ENCODE assay signal across 8 cellular contexts in genomic region chr3:195095035-195095703, GRCh38.
DNase-seq lines count a peak whose midpoint lies in the region; ATAC-seq and TF ChIP-seq lines count a peak whose summit lies in the region.

No MANE protein-coding gene starts in this region.

- H4K20me1 ChIP-seq in Loucy (ENCODE audit: insufficient read depth, low read length, poor library complexity, severe bottlenecking): peaks cover 4% of the 10 kb centered on the region

- peaks cover 18% of the 10 kb centered on the region for H3K36me3 Mint-ChIP-seq in nephron (ENCODE audit: low read depth)

- H3K9me3 ChIP-seq in Loucy (ENCODE audit: insufficient read depth, low read depth, low read length): no peaks in the 10 kb centered on the region
- no peaks in the 10 kb centered on the region for H3K9me3 ChIP-seq in MG63

- H3K9me2 ChIP-seq in Loucy (replicated peaks; ENCODE audit: low read depth, low read length): no peaks in the 10 kb centered on the region

- peaks cover 15% of the 10 kb centered on the region for H3K9me3 Mint-ChIP-seq in nephron

- peak overlapping the region; percentile 1 for H3K4me2 ChIP-seq in Loucy (ENCODE audit: low read depth, low read length, poor library complexity, severe bottlenecking)

- no peak overlapping the region for H2AFZ ChIP-seq in Loucy (ENCODE audit: low read length)

- H3K4me3 Mint-ChIP-seq in nephron: peak overlapping the region in 1 of 3 experiments; percentile 22

- peaks cover 57% of the 10 kb centered on the region; the same call in 1 of the 2 replicates for H3K79me2 ChIP-seq in Loucy (ENCODE audit: insufficient read depth, low read length)

- peaks cover 34% of the 10 kb centered on the region for H3K4me1 ChIP-seq in Loucy (ENCODE audit: insufficient read depth, low read length, poor library complexity, severe bottlenecking)

- peaks cover 6% of the 10 kb centered on the region for H3K27me3 Mint-ChIP-seq in nephron (ENCODE audit: low read depth)

- H3K36me3 ChIP-seq in Loucy (ENCODE audit: insufficient read depth, low read length) (no peaks in the 10 kb centered on the region; the same call in 1 of the 2 replicates), MG63 (no peaks in the 10 kb centered on the region)

- DNase-seq in NCI-H2029 treated with DMSO at 0.1 percent for 48 hours (lab: John Stamatoyannopoulos, UW) (no peak), hippocampal formation (lab: John Stamatoyannopoulos, UW) (no peak), MG63 (no peak), UCSD-AML1 (lab: John Stamatoyannopoulos, UW; ENCODE audit: unreplicated experiment) (no peak)

- H3K4me3 ChIP-seq in Loucy (ENCODE audit: low read length, poor library complexity, severe bottlenecking): no peak overlapping the region
- H3K4me3 ChIP-seq in MG63: no peak overlapping the region

- peaks cover 18% of the 10 kb centered on the region for H3K4me1 Mint-ChIP-seq in nephron

- H3F3A ChIP-seq in Loucy (ENCODE audit: low read depth): no peaks in the 10 kb centered on the region

- H3K27me3 ChIP-seq in Loucy (ENCODE audit: insufficient read depth, low read length, poor library complexity, severe bottlenecking) (no peaks in the 10 kb centered on the region), MG63 (no peaks in the 10 kb centered on the region)

- TF ChIP-seq CTCF in Loucy (conservative IDR thresholded peaks at IDR 0.05; ENCODE audit: low read length): no peak
- no peak for TF ChIP-seq CTCF in nephron (IDR thresholded peaks at IDR 0.05; ENCODE audit: unreplicated experiment in 3 of 3)

- peak overlapping the region; percentile 73 to 90 (median 75) for H3K27ac Mint-ChIP-seq in nephron

- peak overlapping the region; percentile 21 for H3K9ac ChIP-seq in Loucy (ENCODE audit: low read depth, low read length, poor library complexity, severe bottlenecking)

- ATAC-seq in GM18508 (IDR thresholded peaks at IDR 0.05; ENCODE audit: insufficient read depth, unreplicated experiment): peak; percentile 63
- ATAC-seq in GM21529 (IDR thresholded peaks at IDR 0.05; ENCODE audit: unreplicated experiment): peak; percentile 60
